Comparison of ENCODE assay signal across 29 cellular contexts in genomic region chr11:1227551-1228182, GRCh38. TPM values are rescaled to one million over a fixed set of nuclear protein-coding genes. Genes with fewer than 3 reads are reported as not detected.
A peak's percentile ranks its signal among the peaks of the same experiment; 100 is the strongest.
DNase-seq lines count a peak whose midpoint lies in the region; TF ChIP-seq lines count a peak whose summit lies in the region.
"Had no signal": no experiment of that assay in that cellular context is flagged by ENCODE, and none has a peak within 500 bp of the region (broad histone marks: within the 10 kb centered on the region; RNA-seq: fewer than 3 reads in every experiment).

No MANE protein-coding gene starts in this region.

- H3K27ac ChIP-seq in WERI-Rb-1 (no peak overlapping the region), spleen (no peak overlapping the region)
- H3K27ac ChIP-seq: neutrophil, prostate gland, skin epidermis, tibial artery had no signal

- no peaks in the 10 kb centered on the region for H3K36me3 Mint-ChIP-seq in activated T-helper 1 cell treated with anti-CD3 and anti-CD28 coated beads, Interleukin-12 subunit alpha, Interleukin-12 subunit beta, Interleukin-2, Interleukin-4 antibody, amounts not matched to agents 30 ng/mL and 10 ng/mL and 1 ng/mL, durations not matched to agents 14 hours and 24 hours and 36 hours (ENCODE audit: low read depth)
- H3K36me3 Mint-ChIP-seq: CD8-positive, alpha-beta T cell had no signal

- H3K9me3 ChIP-seq in WERI-Rb-1 (ENCODE audit: severe bottlenecking) (no peaks in the 10 kb centered on the region), spleen (no peaks in the 10 kb centered on the region)
- H3K9me3 ChIP-seq: neutrophil, prostate gland, tibial artery had no signal

- no peaks in the 10 kb centered on the region for H3K4me1 Mint-ChIP-seq in activated T-helper 1 cell treated with anti-CD3 and anti-CD28 coated beads, Interleukin-12 subunit alpha, Interleukin-12 subunit beta, Interleukin-2, Interleukin-4 antibody, amounts not matched to agents 30 ng/mL and 10 ng/mL and 1 ng/mL, durations not matched to agents 14 hours and 24 hours and 36 hours (ENCODE audit: low read depth)
- H3K4me1 Mint-ChIP-seq: activated CD4-positive, alpha-beta T cell treated with anti-CD3 and anti-CD28 coated beads for 36 hours; stimulated activated naive CD8-positive, alpha-beta T cell treated with anti-CD3 and anti-CD28 coated beads, Interleukin-15, amount 100 ng/mL, for 72 hours; T-helper 17 cell had no signal

- H3K27me3 ChIP-seq in WERI-Rb-1 (ENCODE audit: insufficient read depth, low read depth, severe bottlenecking) = no peaks in the 10 kb centered on the region
- H3K27me3 ChIP-seq in spleen (replicated peaks in 1 of 7) = peaks cover 0 to 92% (median 15%) of the 10 kb centered on the region in 7 donors

- no peak overlapping the region for H3K27ac Mint-ChIP-seq in activated T-helper 1 cell treated with anti-CD3 and anti-CD28 coated beads, Interleukin-12 subunit alpha, Interleukin-12 subunit beta, Interleukin-2, Interleukin-4 antibody, amounts not matched to agents 30 ng/mL and 10 ng/mL and 1 ng/mL, durations not matched to agents 14 hours and 24 hours and 36 hours
- H3K27ac Mint-ChIP-seq: activated CD4-positive, alpha-beta T cell treated with anti-CD3 and anti-CD28 coated beads for 36 hours; activated CD8-positive, alpha-beta T cell treated with anti-CD3 and anti-CD28 coated beads, Interleukin-2, amount 10 ng/mL, durations not matched to agents 7 days and 5 days; CD8-positive, alpha-beta T cell; stimulated activated naive CD8-positive, alpha-beta T cell treated with anti-CD3 and anti-CD28 coated beads, Interleukin-15, amount 100 ng/mL, for 72 hours; T-helper 17 cell had no signal

- peaks cover 0 to 2% (median 0%) of the 10 kb centered on the region in 6 donors for H3K4me1 ChIP-seq in spleen
- H3K4me1 ChIP-seq: prostate gland had no signal

- 78 to 91% (median 83%) methylated on average over 8 to 23 of the region's 23 CpGs for WGBS in spleen, 5 donors

- H3K27me3 Mint-ChIP-seq in activated T-helper 1 cell treated with anti-CD3 and anti-CD28 coated beads, Interleukin-12 subunit alpha, Interleukin-12 subunit beta, Interleukin-2, Interleukin-4 antibody, amounts not matched to agents 30 ng/mL and 10 ng/mL and 1 ng/mL, durations not matched to agents 14 hours and 24 hours and 36 hours (ENCODE audit: insufficient read depth) = no peaks in the 10 kb centered on the region
- H3K27me3 Mint-ChIP-seq: activated CD4-positive, alpha-beta T cell treated with anti-CD3 and anti-CD28 coated beads for 36 hours; T-helper 17 cell had no signal

- H3K36me3 ChIP-seq in WERI-Rb-1 = no peaks in the 10 kb centered on the region
- no peaks in the 10 kb centered on the region for H3K36me3 ChIP-seq in spleen
- H3K36me3 ChIP-seq: neutrophil, prostate gland, tibial artery had no signal

- intact Hi-C loops in spleen (cut with DNase I; ENCODE audit: low total_unique reads) = no loop called here
- intact Hi-C loops in activated T-helper 1 cell treated with anti-CD3 and anti-CD28 coated beads, Interleukin-12 subunit alpha, Interleukin-12 subunit beta, Interleukin-2, Interleukin-4 antibody, amounts not matched to agents 30 ng/mL and 10 ng/mL and 1 ng/mL, durations not matched to agents 14 hours and 24 hours and 36 hours (cut with micrococcal nuclease) = no loop called here

- H3K4me3 ChIP-seq in WERI-Rb-1 (ENCODE audit: low read depth, low read length) (no peak overlapping the region), spleen (no peak overlapping the region)
- H3K4me3 ChIP-seq: prostate gland, skin epidermis, tibial artery had no signal

- no peak overlapping the region for H3K4me3 Mint-ChIP-seq in activated T-helper 1 cell treated with anti-CD3 and anti-CD28 coated beads, Interleukin-12 subunit alpha, Interleukin-12 subunit beta, Interleukin-2, Interleukin-4 antibody, amounts not matched to agents 30 ng/mL and 10 ng/mL and 1 ng/mL, durations not matched to agents 14 hours and 24 hours and 36 hours
- H3K4me3 Mint-ChIP-seq: activated CD4-positive, alpha-beta T cell treated with anti-CD3 and anti-CD28 coated beads for 36 hours; activated CD8-positive, alpha-beta T cell treated with anti-CD3 and anti-CD28 coated beads, Interleukin-2, amount 10 ng/mL, durations not matched to agents 7 days and 5 days; CD8-positive, alpha-beta T cell; stimulated activated naive CD8-positive, alpha-beta T cell treated with anti-CD3 and anti-CD28 coated beads, Interleukin-15, amount 100 ng/mL, for 72 hours; T-helper 17 cell had no signal

- peak; percentile 44 for DNase-seq in activated effector memory CD4-positive, alpha-beta T cell treated with anti-CD3 and anti-CD28 coated beads, Interleukin-2, amount 50 U/mL, for 16 hours
- no peak for DNase-seq in activated effector memory CD4-positive, alpha-beta T cell treated with Interleukin-2 at 50 U/mL for 16 hours
- DNase-seq in WERI-Rb-1 (peak; percentile 5), islet precursor cell (peak; percentile 42), spleen (peak; percentile 64), AG08396 (ENCODE audit: low spot score) (no peak), GM19240 (ENCODE audit: insufficient read length, low spot score) (no peak)
- DNase-seq in activated T-helper 1 cell treated with anti-CD3 and anti-CD28 coated beads, Interleukin-12 subunit alpha, Interleukin-12 subunit beta, Interleukin-2, Interleukin-4 antibody, amounts not matched to agents 30 ng/mL and 10 ng/mL and 1 ng/mL, durations not matched to agents 14 hours and 24 hours and 36 hours (ENCODE audit: low spot score) = no peak
- DNase-seq: activated CD4-positive, alpha-beta T cell treated with anti-CD3 and anti-CD28 coated beads for 36 hours; activated CD8-positive, alpha-beta T cell treated with anti-CD3 and anti-CD28 coated beads, Interleukin-2, amount 10 ng/mL, durations not matched to agents 7 days and 5 days; activated naive CD4-positive, alpha-beta T cell; AML-193; DMS153; effector memory CD4-positive, alpha-beta T cell; erythroblast; kidney glomerular epithelial cell; NCI-H1105 treated with DMSO at 0.1 percent for 48 hours; NCI-H2081 treated with DMSO at 0.1 percent for 48 hours; NCI-H226; NCI-H774; stimulated activated CD4-positive, alpha-beta T cell treated with anti-CD3 and anti-CD28 coated beads, Interleukin-1b, Interleukin-23, amount 100 ng/mL, for 48 hours; stimulated activated CD8-positive, alpha-beta memory T cell treated with anti-CD3 and anti-CD28 coated beads, Interleukin-4, amount 100 ng/mL, for 48 hours; stimulated activated naive CD8-positive, alpha-beta T cell treated with anti-CD3 and anti-CD28 coated beads, Interleukin-15, amount 100 ng/mL, for 72 hours had no signal

- TF ChIP-seq CTCF in WERI-Rb-1 (IDR thresholded peaks at IDR 0.05; ENCODE audit: low read depth, low read length) (no peak), spleen (IDR thresholded peaks at IDR 0.05 in 8 of 11, conservative IDR thresholded peaks at IDR 0.05 in 3 of 11) (no peak)

- H3K9me3 Mint-ChIP-seq in activated T-helper 1 cell treated with anti-CD3 and anti-CD28 coated beads, Interleukin-12 subunit alpha, Interleukin-12 subunit beta, Interleukin-2, Interleukin-4 antibody, amounts not matched to agents 30 ng/mL and 10 ng/mL and 1 ng/mL, durations not matched to agents 14 hours and 24 hours and 36 hours = no peaks in the 10 kb centered on the region
- H3K9me3 Mint-ChIP-seq: CD8-positive, alpha-beta T cell; stimulated activated naive CD8-positive, alpha-beta T cell treated with anti-CD3 and anti-CD28 coated beads, Interleukin-15, amount 100 ng/mL, for 72 hours had no signal

- TF ChIP-seq POLR2A in spleen (IDR thresholded peaks at IDR 0.05) = no peak

RNA-seq across cellular contexts. Expression of gene MUC5B, which starts 4.8 kb away (rescaled TPM):
- under 1 TPM in 1 of 7 donors, not detected in 6; 0.09 TPM for total RNA-seq in spleen
- polyA plus RNA-seq in spleen = under 1 TPM in 2 of 3 donors, not detected in 1; under 0.01 TPM
- total RNA-seq in activated T-helper 1 cell treated with anti-CD3 and anti-CD28 coated beads, Interleukin-12 subunit alpha, Interleukin-12 subunit beta, Interleukin-2, Interleukin-4 antibody, amounts not matched to agents 30 ng/mL and 10 ng/mL and 1 ng/mL, durations not matched to agents 14 hours and 24 hours and 36 hours = not detected in 2 replicates
- total RNA-seq: activated CD4-positive, alpha-beta T cell treated with anti-CD3 and anti-CD28 coated beads for 36 hours; activated CD8-positive, alpha-beta T cell treated with anti-CD3 and anti-CD28 coated beads, Interleukin-2, amount 10 ng/mL, durations not matched to agents 7 days and 5 days; CD8-positive, alpha-beta T cell; T-helper 17 cell had no signal

Comparison
In these comparisons a context has a peak if more than half of its experiments do, and no peak if none do; other contexts are left out.
1. DNase-seq: peak in activated effector memory CD4-positive, alpha-beta T cell treated with anti-CD3 and anti-CD28 coated beads, Interleukin-2, amount 50 U/mL, for 16 hours (single experiment), WERI-Rb-1 (single experiment), islet precursor cell (single experiment) and spleen (single experiment); none in activated effector memory CD4-positive, alpha-beta T cell treated with Interleukin-2 at 50 U/mL for 16 hours (single experiment), AG08396 (single experiment), GM19240 (single experiment) and activated T-helper 1 cell treated with anti-CD3 and anti-CD28 coated beads, Interleukin-12 subunit alpha, Interleukin-12 subunit beta, Interleukin-2, Interleukin-4 antibody, amounts not matched to agents 30 ng/mL and 10 ng/mL and 1 ng/mL, durations not matched to agents 14 hours and 24 hours and 36 hours (single experiment).